10 cellular contexts compared by ENCODE assay signal in genomic region chr13:29507356-29507755, GRCh38.
A peak's percentile ranks its signal among the peaks of the same experiment; 100 is the strongest.
DNase-seq lines count a peak whose midpoint lies in the region; ATAC-seq and TF ChIP-seq lines count a peak whose summit lies in the region.
"Had no signal": no experiment of that assay in that cellular context is flagged by ENCODE, and none has a peak within 500 bp of the region (broad histone marks: within the 10 kb centered on the region; RNA-seq: fewer than 3 reads in every experiment).

No MANE protein-coding gene starts in this region.

- no peak overlapping the region for H3K27ac Mint-ChIP-seq in stimulated activated memory B cell treated with anti-CD40 and anti-IgM and Interleukin-4, amounts not matched to agents 10 μg/mL and 1 μg/mL and 100 μg/mL, for 72 hours
- no peak overlapping the region for H3K27ac Mint-ChIP-seq in activated T-helper 17 cell treated with anti-CD3 and anti-CD28 coated beads, Interleukin-2, amount 50 U/mL, for 72 hours
- H3K27ac Mint-ChIP-seq: activated T-cell treated with anti-CD3 and anti-CD28 coated beads, Interleukin-2, amount 50 U/mL, for 24 hours had no signal

- no peak for ATAC-seq in HG03521 (IDR thresholded peaks at IDR 0.05; ENCODE audit: unreplicated experiment)
- no peak for ATAC-seq in GM19328 (IDR thresholded peaks at IDR 0.05; ENCODE audit: unreplicated experiment)
- no peak for ATAC-seq in stimulated activated memory B cell treated with anti-CD40 and anti-IgM and Interleukin-4, amounts not matched to agents 10 μg/mL and 1 μg/mL and 100 μg/mL, for 72 hours
- ATAC-seq in activated T-helper 17 cell treated with anti-CD3 and anti-CD28 coated beads, Interleukin-2, amount 50 U/mL, for 72 hours (replicated peaks): no peak

- no peak overlapping the region for H4K91ac ChIP-seq in mesenchymal stem cell (ENCODE audit: low read length)

- TF ChIP-seq CTCF in OCI-LY1 (IDR thresholded peaks at IDR 0.05; ENCODE audit: low read length): no peak

- H3K36me3 ChIP-seq in OCI-LY1 (ENCODE audit: insufficient read depth, low read length) (peaks cover 12% of the 10 kb centered on the region; the same call in 1 of the 2 replicates), mesenchymal stem cell (ENCODE audit: control insufficient read depth in 1 of 2, insufficient read depth in 2 of 2, low read depth in 1 of 2, low read length in 2 of 2) (peaks cover 0 to 19% of the 10 kb centered on the region in 2 experiments)
- H3K36me3 ChIP-seq: neutrophil had no signal

- H3K14ac ChIP-seq in mesenchymal stem cell (ENCODE audit: low read length in 2 of 2): no peak overlapping the region

- peaks cover 7% of the 10 kb centered on the region for H3K4me1 Mint-ChIP-seq in stimulated activated memory B cell treated with anti-CD40 and anti-IgM and Interleukin-4, amounts not matched to agents 10 μg/mL and 1 μg/mL and 100 μg/mL, for 72 hours
- no peaks in the 10 kb centered on the region for H3K4me1 Mint-ChIP-seq in activated T-helper 17 cell treated with anti-CD3 and anti-CD28 coated beads, Interleukin-2, amount 50 U/mL, for 72 hours

- H3K27ac ChIP-seq in OCI-LY1 (ENCODE audit: low read depth, low read length, poor library complexity, severe bottlenecking): no peak overlapping the region
- H3K27ac ChIP-seq in mesenchymal stem cell (ENCODE audit: low read length, poor library complexity, severe bottlenecking): no peak overlapping the region
- H3K27ac ChIP-seq: neutrophil had no signal

- H3K4me3 ChIP-seq in OCI-LY1 (ENCODE audit: low read depth, low read length, poor library complexity, severe bottlenecking): no peak overlapping the region
- no peak overlapping the region for H3K4me3 ChIP-seq in mesenchymal stem cell (ENCODE audit: insufficient read depth in 1 of 2, low read depth in 1 of 2, low read length in 2 of 2)

- no peaks in the 10 kb centered on the region for H3K9me2 ChIP-seq in OCI-LY1 (ENCODE audit: low read depth, low read length)

- no peak overlapping the region for H2AFZ ChIP-seq in OCI-LY1 (ENCODE audit: low read length)
- H2AFZ ChIP-seq in mesenchymal stem cell (ENCODE audit: low read depth, low read length): no peak overlapping the region

- no peak overlapping the region for H3K4me3 Mint-ChIP-seq in stimulated activated memory B cell treated with anti-CD40 and anti-IgM and Interleukin-4, amounts not matched to agents 10 μg/mL and 1 μg/mL and 100 μg/mL, for 72 hours
- H3K4me3 Mint-ChIP-seq in activated T-helper 17 cell treated with anti-CD3 and anti-CD28 coated beads, Interleukin-2, amount 50 U/mL, for 72 hours: no peak overlapping the region
- H3K4me3 Mint-ChIP-seq: activated T-cell treated with anti-CD3 and anti-CD28 coated beads, Interleukin-2, amount 50 U/mL, for 24 hours had no signal

- no peak overlapping the region for H4K8ac ChIP-seq in mesenchymal stem cell (ENCODE audit: low read length)

- H3K79me2 ChIP-seq in OCI-LY1 (ENCODE audit: insufficient read depth, low read length): no peaks in the 10 kb centered on the region

- H3K4ac ChIP-seq in mesenchymal stem cell (ENCODE audit: low read depth in 1 of 2, low read length in 2 of 2): no peak overlapping the region

- no peak overlapping the region for H3K23ac ChIP-seq in mesenchymal stem cell (ENCODE audit: low read length in 2 of 2)

- H3K27me3 Mint-ChIP-seq in stimulated activated memory B cell treated with anti-CD40 and anti-IgM and Interleukin-4, amounts not matched to agents 10 μg/mL and 1 μg/mL and 100 μg/mL, for 72 hours: peaks cover 27% of the 10 kb centered on the region
- peaks cover 3% of the 10 kb centered on the region for H3K27me3 Mint-ChIP-seq in activated T-helper 17 cell treated with anti-CD3 and anti-CD28 coated beads, Interleukin-2, amount 50 U/mL, for 72 hours

- H3F3A ChIP-seq in OCI-LY1 (ENCODE audit: insufficient read depth, low read length): no peaks in the 10 kb centered on the region

- no peak overlapping the region for H2BK5ac ChIP-seq in mesenchymal stem cell (ENCODE audit: low read depth, low read length, poor library complexity, severe bottlenecking)

- DNase-seq in COR-L47 (lab: John Stamatoyannopoulos, UW) (peak; percentile 78), NCI-H1105 (lab: John Stamatoyannopoulos, UW) (peak; percentile 69), mesenchymal stem cell (no peak)

- peaks cover 8% of the 10 kb centered on the region for H3K79me1 ChIP-seq in mesenchymal stem cell (replicated peaks; ENCODE audit: low read length, poor library complexity, severe bottlenecking)

- H3K4me1 ChIP-seq in OCI-LY1 (ENCODE audit: insufficient read depth, low read length, severe bottlenecking) (peaks cover 15% of the 10 kb centered on the region), mesenchymal stem cell (ENCODE audit: control insufficient read depth, insufficient read depth, low read depth, low read length) (peaks cover 24% of the 10 kb centered on the region)

- H4K20me1 ChIP-seq in OCI-LY1 (ENCODE audit: insufficient read depth, low read length): no peaks in the 10 kb centered on the region

- H3K36me3 Mint-ChIP-seq in stimulated activated memory B cell treated with anti-CD40 and anti-IgM and Interleukin-4, amounts not matched to agents 10 μg/mL and 1 μg/mL and 100 μg/mL, for 72 hours: peaks cover 7% of the 10 kb centered on the region
- peaks cover 33% of the 10 kb centered on the region for H3K36me3 Mint-ChIP-seq in activated T-helper 17 cell treated with anti-CD3 and anti-CD28 coated beads, Interleukin-2, amount 50 U/mL, for 72 hours (ENCODE audit: low read depth)

- H2BK15ac ChIP-seq in mesenchymal stem cell (ENCODE audit: low read depth, poor library complexity, severe bottlenecking): no peak overlapping the region

- no peak overlapping the region for H2BK120ac ChIP-seq in mesenchymal stem cell (ENCODE audit: low read depth, low read length)

- H3K9me3 ChIP-seq in OCI-LY1 (ENCODE audit: low read length) (no peaks in the 10 kb centered on the region), mesenchymal stem cell (ENCODE audit: control insufficient read depth, low read length) (no peaks in the 10 kb centered on the region)
- H3K9me3 ChIP-seq: neutrophil had no signal

- H3K27me3 ChIP-seq in OCI-LY1 (ENCODE audit: insufficient read depth, low read length) (0 out of 2 replicates have a peak, but pooled peaks cover 6% of the 10 kb centered on the region), mesenchymal stem cell (ENCODE audit: control insufficient read depth in 1 of 2, insufficient read depth in 1 of 2, low read length in 2 of 2) (peaks cover 3 to 4% of the 10 kb centered on the region in 2 experiments)

- H3K4me2 ChIP-seq in OCI-LY1 (ENCODE audit: low read length) (peak overlapping the region; percentile 24; the same call in 1 of the 2 replicates), mesenchymal stem cell (ENCODE audit: low read length, poor library complexity, severe bottlenecking) (no peak overlapping the region)

- no peak overlapping the region for H3K18ac ChIP-seq in mesenchymal stem cell (ENCODE audit: low read depth in 1 of 2, low read length in 2 of 2)

- no peaks in the 10 kb centered on the region for H3K9me3 Mint-ChIP-seq in stimulated activated memory B cell treated with anti-CD40 and anti-IgM and Interleukin-4, amounts not matched to agents 10 μg/mL and 1 μg/mL and 100 μg/mL, for 72 hours
- H3K9me3 Mint-ChIP-seq in activated T-helper 17 cell treated with anti-CD3 and anti-CD28 coated beads, Interleukin-2, amount 50 U/mL, for 72 hours: no peaks in the 10 kb centered on the region
- H3K9me3 Mint-ChIP-seq: activated T-cell treated with anti-CD3 and anti-CD28 coated beads, Interleukin-2, amount 50 U/mL, for 24 hours had no signal

- H3K9ac ChIP-seq in OCI-LY1 (ENCODE audit: low read length): no peak overlapping the region
- H3K9ac ChIP-seq in mesenchymal stem cell (ENCODE audit: low read length): no peak overlapping the region

- no peak overlapping the region for H2BK12ac ChIP-seq in mesenchymal stem cell (ENCODE audit: low read length in 2 of 2)

- 88% methylated on average over 14 of the region's 14 CpGs for WGBS in mesenchymal stem cell

- peak overlapping the region; percentile 40 for H2AK5ac ChIP-seq in mesenchymal stem cell (ENCODE audit: low read length, severe bottlenecking)
